32 cellular contexts compared by ENCODE assay signal in the genomic region with DNA sequence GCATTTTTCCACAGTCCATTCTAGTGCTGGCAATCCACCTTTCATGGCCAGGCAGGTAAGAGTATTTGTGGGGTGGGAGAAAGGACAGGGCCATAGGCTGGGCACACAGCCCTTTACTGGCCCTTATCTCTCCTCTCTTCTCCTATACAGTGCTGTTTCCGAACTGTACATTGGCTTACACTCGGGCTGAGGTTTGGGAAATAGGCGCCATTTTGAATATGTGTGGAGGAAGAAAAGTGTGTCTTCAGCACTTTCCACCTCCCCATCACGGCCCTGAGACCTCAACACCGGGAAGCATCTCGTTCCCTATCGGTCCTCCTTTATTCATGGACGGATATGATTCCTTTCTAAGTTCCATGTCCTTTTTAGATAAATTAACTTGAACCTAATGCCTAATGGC. TPM values are rescaled to one million over a fixed set of nuclear protein-coding genes. Genes with fewer than 3 reads are reported as not detected.
DNase-seq lines count a peak whose midpoint lies in the region; ATAC-seq, FAIRE-seq and TF ChIP-seq lines count a peak whose summit lies in the region.
"Had no signal": no experiment of that assay in that cellular context is flagged by ENCODE, and none has a peak within 500 bp of the region (broad histone marks: within the 10 kb centered on the region; RNA-seq: fewer than 3 reads in every experiment).

No MANE protein-coding gene starts in this region.

- POLR2A ChIA-PET in PC-3 (lab: Charles Lee; ENCODE audit: unreplicated experiment): no interaction called here

- peaks cover 5% of the 10 kb centered on the region for H3K4me1 ChIP-seq in PC-3 (ENCODE audit: insufficient read depth, low read length)
- H3K4me1 ChIP-seq: prostate gland had no signal

- H3F3A ChIP-seq in PC-3 (ENCODE audit: low read length, unreplicated experiment): no peaks in the 10 kb centered on the region

- H3K27me3 Mint-ChIP-seq in activated naive CD4-positive, alpha-beta T cell treated with anti-CD3 and anti-CD28 coated beads, Interleukin-2, amount 10 ng/mL, durations not matched to agents 7 days and 5 days: peaks cover 10% of the 10 kb centered on the region
- H3K27me3 Mint-ChIP-seq in stimulated activated memory B cell treated with anti-CD40 and anti-IgM and Interleukin-4, amounts not matched to agents 10 μg/mL and 1 μg/mL and 100 μg/mL, for 72 hours: no peaks in the 10 kb centered on the region

- no peaks in the 10 kb centered on the region for H3K36me3 Mint-ChIP-seq in activated naive CD4-positive, alpha-beta T cell treated with anti-CD3 and anti-CD28 coated beads, Interleukin-2, amount 10 ng/mL, durations not matched to agents 7 days and 5 days
- H3K36me3 Mint-ChIP-seq in stimulated activated memory B cell treated with anti-CD40 and anti-IgM and Interleukin-4, amounts not matched to agents 10 μg/mL and 1 μg/mL and 100 μg/mL, for 72 hours: peaks cover 25% of the 10 kb centered on the region
- H3K36me3 Mint-ChIP-seq: activated naive CD8-positive, alpha-beta T cell; mesothelial cell of epicardium had no signal

- H3K4me3 ChIP-seq in PC-3 (ENCODE audit: low read length): no peak overlapping the region
- H3K4me3 ChIP-seq: hepatocyte, prostate gland, right lobe of liver, transverse colon had no signal

- peak overlapping the region; percentile 23; the same call in 1 of the 2 replicates for H2AFZ ChIP-seq in PC-3 (ENCODE audit: low read length)
- H2AFZ ChIP-seq: hepatocyte had no signal

- no peaks in the 10 kb centered on the region for H3K79me2 ChIP-seq in PC-3 (ENCODE audit: low read length)
- H3K79me2 ChIP-seq: hepatocyte had no signal

- peak overlapping the region; percentile 17 for H3K27ac Mint-ChIP-seq in activated naive CD4-positive, alpha-beta T cell treated with anti-CD3 and anti-CD28 coated beads, Interleukin-2, amount 10 ng/mL, durations not matched to agents 7 days and 5 days
- peak overlapping the region; percentile 90 for H3K27ac Mint-ChIP-seq in stimulated activated memory B cell treated with anti-CD40 and anti-IgM and Interleukin-4, amounts not matched to agents 10 μg/mL and 1 μg/mL and 100 μg/mL, for 72 hours
- H3K27ac Mint-ChIP-seq: activated naive CD8-positive, alpha-beta T cell; mesothelial cell of epicardium had no signal

- H3K9ac ChIP-seq in PC-3 (ENCODE audit: low read length): no peak overlapping the region

- peaks cover 6% of the 10 kb centered on the region; the same call in 1 of the 2 replicates for H3K27me3 ChIP-seq in PC-3 (ENCODE audit: low read length)
- H3K27me3 ChIP-seq: hepatocyte, right lobe of liver, spleen, transverse colon had no signal

- intact Hi-C loops in PC-3 (cut with micrococcal nuclease): no loop called here

- DNase-seq in activated naive CD4-positive, alpha-beta T cell treated with anti-CD3 and anti-CD28 coated beads, Interleukin-2, amount 10 ng/mL, durations not matched to agents 7 days and 5 days: no peak
- DNase-seq in activated naive CD4-positive, alpha-beta T cell treated with anti-CD3 and anti-CD28 coated beads, Interleukin-2, amount 50 U/mL, for 16 hours: no peak
- DNase-seq in GM12891 (ENCODE audit: insufficient read length, low spot score) (no peak), PC-3 (no peak), NCI-H774 (lab: John Stamatoyannopoulos, UW) (no peak)
- DNase-seq: activated CD4-positive, alpha-beta T cell treated with anti-CD3 and anti-CD28 coated beads for 4 hours; activated CD8-positive, alpha-beta memory T cell treated with anti-CD3 and anti-CD28 coated beads, Interleukin-2, amount 50 U/mL, for 48 hours; aorta; CD8-positive, alpha-beta memory T cell; H7; KBM-7; kidney glomerular epithelial cell; NCI-H1930; NCI-H524 treated with DMSO at 0.1 percent for 48 hours; nucleus accumbens; right lobe of liver; SHP77 treated with DMSO at 0.1 percent for 48 hours; spleen; stimulated activated CD4-positive, alpha-beta T cell treated with anti-CD3 and anti-CD28 coated beads, Interleukin-2, amount 100 ng/mL, for 24 hours; T1000; transverse colon had no signal

- no peak for TF ChIP-seq CTCF in PC-3 (conservative IDR thresholded peaks at IDR 0.05; ENCODE audit: low read depth, low read length)

- ATAC-seq in PC-3: no peak
- no peak for ATAC-seq in stimulated activated memory B cell treated with anti-CD40 and anti-IgM and Interleukin-4, amounts not matched to agents 10 μg/mL and 1 μg/mL and 100 μg/mL, for 72 hours
- ATAC-seq in HG03520 (IDR thresholded peaks at IDR 0.05; ENCODE audit: unreplicated experiment): no peak
- ATAC-seq: right lobe of liver had no signal

- no TSS peak for BruUV-seq in PC-3 (replicated peaks; lab: Mats Ljungman, UMichigan)

- peaks cover 50% of the 10 kb centered on the region for H3K4me1 Mint-ChIP-seq in activated naive CD4-positive, alpha-beta T cell treated with anti-CD3 and anti-CD28 coated beads, Interleukin-2, amount 10 ng/mL, durations not matched to agents 7 days and 5 days
- peaks cover 91% of the 10 kb centered on the region for H3K4me1 Mint-ChIP-seq in stimulated activated memory B cell treated with anti-CD40 and anti-IgM and Interleukin-4, amounts not matched to agents 10 μg/mL and 1 μg/mL and 100 μg/mL, for 72 hours
- H3K4me1 Mint-ChIP-seq: mesothelial cell of epicardium had no signal

- no peaks in the 10 kb centered on the region for H3K9me2 ChIP-seq in PC-3 (replicated peaks; ENCODE audit: low read length)

- no peak overlapping the region for H3K4me2 ChIP-seq in PC-3 (ENCODE audit: low read length)
- H3K4me2 ChIP-seq: hepatocyte had no signal

- H3K9me3 ChIP-seq in PC-3 (ENCODE audit: low read length): no peaks in the 10 kb centered on the region
- H3K9me3 ChIP-seq: prostate gland, right lobe of liver, spleen, transverse colon had no signal

- no peak overlapping the region for H3K4me3 Mint-ChIP-seq in activated naive CD4-positive, alpha-beta T cell treated with anti-CD3 and anti-CD28 coated beads, Interleukin-2, amount 10 ng/mL, durations not matched to agents 7 days and 5 days
- peak overlapping the region; percentile 96 for H3K4me3 Mint-ChIP-seq in stimulated activated memory B cell treated with anti-CD40 and anti-IgM and Interleukin-4, amounts not matched to agents 10 μg/mL and 1 μg/mL and 100 μg/mL, for 72 hours
- H3K4me3 Mint-ChIP-seq: activated naive CD8-positive, alpha-beta T cell; mesothelial cell of epicardium had no signal

- peak; percentile 82 for FAIRE-seq in GM12891 (lab: Jason Lieb, UNC)
- FAIRE-seq: bronchial epithelial cell, RCC 7860 had no signal

- H4K20me1 ChIP-seq in PC-3 (ENCODE audit: low read length): no peaks in the 10 kb centered on the region

- H3K27ac ChIP-seq in PC-3 (ENCODE audit: low read length): no peak overlapping the region
- H3K27ac ChIP-seq: hepatocyte, prostate gland, right lobe of liver, transverse colon, VCaP had no signal

- TF ChIP-seq POLR2A in GM12891 (IDR thresholded peaks at IDR 0.05; ENCODE audit: low read depth, low read length): no peak

- CTCF ChIA-PET in activated naive CD4-positive, alpha-beta T cell treated with anti-CD3 and anti-CD28 coated beads, Interleukin-2, amount 10 ng/mL, durations not matched to agents 7 days and 5 days (lab: Charles Lee): interaction anchor here (1.8 kb wide), 1 partner anchor 9 kb away, joined by 4 read pairs; no protein-coding TSS in a partner anchor
- CTCF ChIA-PET in PC-3 (lab: Charles Lee): no interaction called here

- no peaks in the 10 kb centered on the region for H3K9me3 Mint-ChIP-seq in activated naive CD4-positive, alpha-beta T cell treated with anti-CD3 and anti-CD28 coated beads, Interleukin-2, amount 10 ng/mL, durations not matched to agents 7 days and 5 days
- H3K9me3 Mint-ChIP-seq in stimulated activated memory B cell treated with anti-CD40 and anti-IgM and Interleukin-4, amounts not matched to agents 10 μg/mL and 1 μg/mL and 100 μg/mL, for 72 hours: no peaks in the 10 kb centered on the region
- H3K9me3 Mint-ChIP-seq: CD8-positive, alpha-beta memory T cell; mesothelial cell of epicardium had no signal

- no peaks in the 10 kb centered on the region for H3K36me3 ChIP-seq in PC-3 (ENCODE audit: low read depth, low read length)
- H3K36me3 ChIP-seq: prostate gland, right lobe of liver, spleen, transverse colon had no signal

TF ChIP-seq in GM12891, 5 proteins besides CTCF, POLR2A, EP300 and RAD21:
- TF ChIP-seq SPI1 (IDR thresholded peaks at IDR 0.05; ENCODE audit: low read depth, low read length): no peak
- no peak for TF ChIP-seq POLR2AphosphoS5 (IDR thresholded peaks at IDR 0.05; ENCODE audit: low read depth, low read length)
- TF ChIP-seq PAX5 (IDR thresholded peaks at IDR 0.05; ENCODE audit: insufficient read depth, low read length, severe bottlenecking): no peak
- no peak for TF ChIP-seq TAF1 (IDR thresholded peaks at IDR 0.05; ENCODE audit: low read depth, low read length)
- TF ChIP-seq POU2F2 (IDR thresholded peaks at IDR 0.05; ENCODE audit: low read depth, low read length): no peak
TF ChIP-seq in GM12891: peak in this region for 0.

RNA-seq across cellular contexts. Expression of a gene that starts 24.4 kb away (rescaled TPM):
- 14.8 TPM for polyA plus RNA-seq in GM12891 (2012; ENCODE audit: low read depth, missing spikeins)
- total RNA-seq in PC-3 (2014; rRNA removed): 0.07 TPM in 1 of 2 replicates, not detected in the other
- total RNA-seq: hepatocyte, MCF 10A had no signal
- polyA plus RNA-seq: BJ; CD8-positive, alpha-beta memory T cell had no signal

RNA-seq across cellular contexts. Expression of a gene that starts 57.5 kb away (rescaled TPM):
- 2.4 TPM for polyA plus RNA-seq in GM12891 (2012; ENCODE audit: low read depth, missing spikeins)
- 4.8 and 5.6 TPM in 2 replicates for total RNA-seq in PC-3 (2014; rRNA removed)
- total RNA-seq: aorta; CD8-positive, alpha-beta memory T cell had no signal
- polyA plus RNA-seq: BJ; CD8-positive, alpha-beta memory T cell had no signal
